17 cellular contexts compared by ENCODE assay signal in genomic region chr13:20405691-20406090, GRCh38.
DNase-seq lines count a peak whose midpoint lies in the region; ATAC-seq and TF ChIP-seq lines count a peak whose summit lies in the region.
"Had no signal": no experiment of that assay in that cellular context is flagged by ENCODE, and none has a peak within 500 bp of the region (broad histone marks: within the 10 kb centered on the region; RNA-seq: fewer than 3 reads in every experiment).

No MANE protein-coding gene starts in this region.

- H3K27ac ChIP-seq in foreskin keratinocyte, result peak overlapping the region; percentile 82

- H3K27ac Mint-ChIP-seq in WTC11 (no peak overlapping the region), mesothelial cell of epicardium (peak overlapping the region; percentile 87)
- H3K27ac Mint-ChIP-seq in activated CD4-positive, alpha-beta T cell treated with anti-CD3 and anti-CD28 coated beads, Interleukin-2, amount 10 ng/mL, durations not matched to agents 7 days and 5 days, result no peak overlapping the region
- H3K27ac Mint-ChIP-seq: activated B cell treated with CpG ODN at 0.5 μM for 24 hours; activated T-helper 17 cell treated with anti-CD3 and anti-CD28 coated beads, Interleukin-2, amount 50 U/mL, for 72 hours; B cell; T-helper 2 cell treated with Interferon-gamma antibody and Interleukin-4, amounts not matched to agents 5 μg/mL and 100 μg/mL, for 36 hours had no signal

- peaks cover 37% of the 10 kb centered on the region for H3K4me1 ChIP-seq in foreskin keratinocyte

- TF ChIP-seq CTCF in WTC11 (IDR thresholded peaks at IDR 0.05), result no peak
- TF ChIP-seq CTCF in foreskin keratinocyte (conservative IDR thresholded peaks at IDR 0.05), result no peak
- TF ChIP-seq CTCF in mesothelial cell of epicardium (IDR thresholded peaks at IDR 0.05; ENCODE audit: unreplicated experiment), result no peak

- no peaks in the 10 kb centered on the region for H3K27me3 ChIP-seq in foreskin keratinocyte

- peak; percentile 74 for DNase-seq in WTC11 (ENCODE audit: low spot score)
- peak; percentile 78 to 91 for DNase-seq in foreskin keratinocyte
- peak in 1 of 2 experiments; percentile 60 for DNase-seq in mesothelial cell of epicardium (ENCODE audit: low spot score in 2 of 2, unreplicated experiment in 2 of 2)
- peak; percentile 71 for DNase-seq in ureter (ENCODE audit: low spot score)
- DNase-seq in activated CD4-positive, alpha-beta T cell treated with anti-CD3 and anti-CD28 coated beads, Interleukin-2, amount 10 ng/mL, durations not matched to agents 7 days and 5 days, result no peak
- DNase-seq: activated B cell treated with CpG ODN at 0.5 μM for 24 hours; NCI-H1105; NCI-H526; OCI-M1; right cardiac atrium; stimulated activated naive CD8-positive, alpha-beta T cell treated with anti-CD3 and anti-CD28 coated beads, Interleukin-15, Interleukin-2, amounts not matched to agents 100 U/mL and 50 U/mL, for 24 hours had no signal

- POLR2A ChIA-PET in WTC11 (lab: Charles Lee), result interaction anchor here (0.6 kb wide), 1 partner anchor 9 kb away, joined by 3 read pairs; no protein-coding TSS in a partner anchor
- POLR2A ChIA-PET in activated CD4-positive, alpha-beta T cell treated with anti-CD3 and anti-CD28 coated beads, Interleukin-2, amount 10 ng/mL, durations not matched to agents 7 days and 5 days (lab: Charles Lee), result no interaction called here

- ATAC-seq in WTC11 (peak; percentile 96), foreskin keratinocyte (peak; percentile 84), HG03521 (IDR thresholded peaks at IDR 0.05; ENCODE audit: unreplicated experiment) (no peak), HG03280 (IDR thresholded peaks at IDR 0.05; ENCODE audit: unreplicated experiment) (no peak)
- ATAC-seq: activated T-helper 17 cell treated with anti-CD3 and anti-CD28 coated beads, Interleukin-2, amount 50 U/mL, for 72 hours; left lobe of liver; stimulated activated naive CD8-positive, alpha-beta T cell treated with anti-CD3 and anti-CD28 coated beads, Interleukin-15, Interleukin-2, amounts not matched to agents 100 U/mL and 50 U/mL, for 24 hours had no signal

- H3K36me3 Mint-ChIP-seq in WTC11, result no peaks in the 10 kb centered on the region
- peaks cover 3% of the 10 kb centered on the region for H3K36me3 Mint-ChIP-seq in mesothelial cell of epicardium
- H3K36me3 Mint-ChIP-seq in activated CD4-positive, alpha-beta T cell treated with anti-CD3 and anti-CD28 coated beads, Interleukin-2, amount 10 ng/mL, durations not matched to agents 7 days and 5 days (ENCODE audit: low read depth), result peaks cover 2% of the 10 kb centered on the region

- peaks cover 19% of the 10 kb centered on the region for H3K4me1 Mint-ChIP-seq in WTC11
- peaks cover 68% of the 10 kb centered on the region for H3K4me1 Mint-ChIP-seq in mesothelial cell of epicardium
- peaks cover 30% of the 10 kb centered on the region for H3K4me1 Mint-ChIP-seq in activated CD4-positive, alpha-beta T cell treated with anti-CD3 and anti-CD28 coated beads, Interleukin-2, amount 10 ng/mL, durations not matched to agents 7 days and 5 days
- H3K4me1 Mint-ChIP-seq: activated B cell treated with CpG ODN at 0.5 μM for 24 hours, B cell had no signal

- no peaks in the 10 kb centered on the region for H3K9me3 Mint-ChIP-seq in WTC11
- H3K9me3 Mint-ChIP-seq in mesothelial cell of epicardium, result peaks cover 2% of the 10 kb centered on the region
- H3K9me3 Mint-ChIP-seq in activated CD4-positive, alpha-beta T cell treated with anti-CD3 and anti-CD28 coated beads, Interleukin-2, amount 10 ng/mL, durations not matched to agents 7 days and 5 days, result no peaks in the 10 kb centered on the region
- H3K9me3 Mint-ChIP-seq: activated B cell treated with CpG ODN at 0.5 μM for 24 hours; activated T-helper 17 cell treated with anti-CD3 and anti-CD28 coated beads, Interleukin-2, amount 50 U/mL, for 72 hours had no signal

- H3K4me3 Mint-ChIP-seq in WTC11 (peak overlapping the region; percentile 61), mesothelial cell of epicardium (no peak overlapping the region)
- H3K4me3 Mint-ChIP-seq in activated CD4-positive, alpha-beta T cell treated with anti-CD3 and anti-CD28 coated beads, Interleukin-2, amount 10 ng/mL, durations not matched to agents 7 days and 5 days, result no peak overlapping the region
- H3K4me3 Mint-ChIP-seq: activated B cell treated with CpG ODN at 0.5 μM for 24 hours; activated T-helper 17 cell treated with anti-CD3 and anti-CD28 coated beads, Interleukin-2, amount 50 U/mL, for 72 hours; B cell; T-helper 2 cell treated with Interferon-gamma antibody and Interleukin-4, amounts not matched to agents 5 μg/mL and 100 μg/mL, for 36 hours had no signal

- CTCF ChIA-PET in WTC11 (lab: Charles Lee), result no interaction called here
- CTCF ChIA-PET in activated CD4-positive, alpha-beta T cell treated with anti-CD3 and anti-CD28 coated beads, Interleukin-2, amount 10 ng/mL, durations not matched to agents 7 days and 5 days (lab: Charles Lee), result no interaction called here

- H3K27me3 Mint-ChIP-seq in WTC11 (ENCODE audit: low read depth), result peaks cover 6% of the 10 kb centered on the region; the same call in 1 of the 2 replicates
- H3K27me3 Mint-ChIP-seq in mesothelial cell of epicardium (ENCODE audit: low read depth), result no peaks in the 10 kb centered on the region
- no peaks in the 10 kb centered on the region for H3K27me3 Mint-ChIP-seq in activated CD4-positive, alpha-beta T cell treated with anti-CD3 and anti-CD28 coated beads, Interleukin-2, amount 10 ng/mL, durations not matched to agents 7 days and 5 days
- H3K27me3 Mint-ChIP-seq: activated B cell treated with CpG ODN at 0.5 μM for 24 hours; activated T-helper 17 cell treated with anti-CD3 and anti-CD28 coated beads, Interleukin-2, amount 50 U/mL, for 72 hours; B cell had no signal

TF ChIP-seq in WTC11, 78 proteins besides CTCF, POLR2A, EP300 and RAD21:
- TF ChIP-seq ZNF281 (CRISPR knock-in tag; IDR thresholded peaks at IDR 0.05) (no peak), MAX (CRISPR knock-in tag; IDR thresholded peaks at IDR 0.05) (0 out of 2 replicates have a peak, but pooled peaks have one; percentile 30), TEAD4 (CRISPR knock-in tag; IDR thresholded peaks at IDR 0.05) (0 out of 2 replicates have a peak, but pooled peaks have one; percentile 9)

Comparison
In these comparisons a context has a peak if more than half of its experiments do, and no peak if none do; other contexts are left out.
1. ATAC-seq: peak in WTC11 (single experiment) and foreskin keratinocyte (single experiment); none in HG03521 (single experiment) and HG03280 (single experiment).